17 cellular contexts compared by ENCODE assay signal in the genomic region with DNA sequence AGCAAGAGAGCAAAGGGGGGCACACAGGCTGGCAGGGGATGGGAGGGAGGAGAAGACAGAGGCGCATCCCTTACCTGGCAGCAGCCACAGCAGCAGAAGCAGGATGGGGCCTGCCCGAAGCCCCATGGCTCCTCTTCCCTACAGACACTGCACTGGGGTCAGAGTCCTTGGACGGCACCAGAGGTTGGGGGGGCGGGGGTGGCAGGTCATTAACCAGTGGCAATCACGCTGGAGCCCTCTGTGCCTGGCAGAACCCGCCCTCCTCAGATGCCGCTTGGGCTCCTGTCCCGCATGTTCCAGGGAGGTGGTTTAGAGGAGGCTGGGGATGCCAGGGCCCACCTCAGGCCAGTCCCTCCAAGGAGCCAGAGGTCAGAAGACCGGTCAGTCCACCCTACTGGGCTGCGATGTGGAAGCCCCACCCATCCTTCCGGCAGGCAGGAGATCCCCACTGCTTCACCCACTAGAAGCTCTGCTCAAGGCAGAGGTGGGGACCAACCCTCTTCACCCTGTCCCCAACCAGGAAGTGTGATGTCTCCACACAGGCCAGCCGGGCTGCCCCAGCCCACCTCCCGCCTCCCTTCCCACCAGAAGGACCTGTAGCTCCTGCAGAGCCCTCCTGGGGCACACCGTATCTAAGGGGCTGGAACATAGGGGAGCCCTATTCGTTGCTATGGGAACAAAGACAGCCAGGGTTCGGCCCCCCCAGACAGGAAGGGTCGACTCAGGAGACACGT. TPM values are rescaled to one million over a fixed set of nuclear protein-coding genes. Genes with fewer than 3 reads are reported as not detected.
DNase-seq lines count a peak whose midpoint lies in the region; ATAC-seq, FAIRE-seq and TF ChIP-seq lines count a peak whose summit lies in the region.
"Had no signal": no experiment of that assay in that cellular context is flagged by ENCODE, and none has a peak within 500 bp of the region (broad histone marks: within the 10 kb centered on the region; RNA-seq: fewer than 3 reads in every experiment).

No MANE protein-coding gene starts in this region.

- peak overlapping the region in 3 of 12 donors; percentile 37 to 60 (median 49) for H3K27ac ChIP-seq in heart left ventricle
- no peak overlapping the region for H3K27ac ChIP-seq in right atrium auricular region
- H3K27ac ChIP-seq in naive thymus-derived CD4-positive, alpha-beta T cell (ENCODE audit: low read depth, low read length): peak overlapping the region; percentile 53
- peak overlapping the region in 3 of 4 donors; percentile 10 to 75 (median 56) for H3K27ac ChIP-seq in upper lobe of left lung
- H3K27ac ChIP-seq: brain microvascular endothelial cell, C4-2B, neural progenitor cell had no signal

- CTCF ChIA-PET in naive thymus-derived CD4-positive, alpha-beta T cell (lab: Charles Lee): interaction anchor here (1.1 kb wide), 1 partner anchor 26 kb away, joined by 6 read pairs; no protein-coding TSS in a partner anchor

- DNase-seq in heart left ventricle: no peak
- no peak for DNase-seq in right atrium auricular region (ENCODE audit: low spot score)
- DNase-seq in naive thymus-derived CD4-positive, alpha-beta T cell: no peak
- DNase-seq in upper lobe of left lung: peak in 1 of 2 donors; percentile 53
- no peak for DNase-seq in AG08396 (ENCODE audit: low spot score)
- no peak for DNase-seq in frontal cortex (ENCODE audit: low spot score in 2 of 2)
- DNase-seq in A172 (ENCODE audit: low spot score): no peak
- DNase-seq: brain microvascular endothelial cell, KG1 had no signal

- peak overlapping the region in 8 of 12 donors; percentile 4 to 45 (median 29) for H3K4me3 ChIP-seq in heart left ventricle
- H3K4me3 ChIP-seq in right atrium auricular region: peak overlapping the region in 1 of 2 donors; percentile 36
- peak overlapping the region; percentile 51 for H3K4me3 ChIP-seq in naive thymus-derived CD4-positive, alpha-beta T cell (ENCODE audit: low read length)
- peak overlapping the region in 2 of 4 donors; percentile 10 to 30 for H3K4me3 ChIP-seq in upper lobe of left lung
- H3K4me3 ChIP-seq: neural progenitor cell had no signal

- no peak for TF ChIP-seq POLR2A in heart left ventricle (IDR thresholded peaks at IDR 0.05)
- TF ChIP-seq POLR2A in upper lobe of left lung (IDR thresholded peaks at IDR 0.05): no peak

- intact Hi-C loops in heart left ventricle (cut with DNase I): loop anchor here in 1 of 10 donors (1.0 kb wide), 1 partner anchor 27 kb away; no protein-coding TSS in a partner anchor
- intact Hi-C loops in naive thymus-derived CD4-positive, alpha-beta T cell (cut with micrococcal nuclease): loop anchor here in 1 of 2 donors (1.0 kb wide), 1 partner anchor 27 kb away; no protein-coding TSS in a partner anchor

- ATAC-seq in heart left ventricle (peak in 1 of 4 donors; percentile 40), upper lobe of left lung (ENCODE audit: low FRiP score in 2 of 2) (no peak)
- peak; percentile 45 for ATAC-seq in naive thymus-derived CD4-positive, alpha-beta T cell

- no peak for FAIRE-seq in frontal cortex (lab: Jason Lieb, UNC)
- FAIRE-seq: GM19239, islet of Langerhans had no signal

- peak overlapping the region; percentile 95 for H3K27ac Mint-ChIP-seq in activated naive CD8-positive, alpha-beta T cell
- peak overlapping the region in 7 of 9 donors; percentile 38 to 92 (median 86) for H3K27ac Mint-ChIP-seq in naive thymus-derived CD4-positive, alpha-beta T cell
- H3K27ac Mint-ChIP-seq: neural progenitor cell had no signal

- H3K36me3 ChIP-seq in heart left ventricle (no peaks in the 10 kb centered on the region), right atrium auricular region (no peaks in the 10 kb centered on the region), upper lobe of left lung (no peaks in the 10 kb centered on the region)
- H3K36me3 ChIP-seq in naive thymus-derived CD4-positive, alpha-beta T cell (ENCODE audit: control insufficient read depth in 2 of 3, insufficient read depth in 3 of 3, low read length in 3 of 3): no peaks in the 10 kb centered on the region
- H3K36me3 ChIP-seq: brain microvascular endothelial cell, neural progenitor cell had no signal

- peaks cover 49% of the 10 kb centered on the region for H3K4me1 Mint-ChIP-seq in activated naive CD8-positive, alpha-beta T cell (ENCODE audit: low read depth)
- peaks cover 13 to 48% (median 29%) of the 10 kb centered on the region in 7 donors for H3K4me1 Mint-ChIP-seq in naive thymus-derived CD4-positive, alpha-beta T cell

- H3K9me3 ChIP-seq in heart left ventricle (no peaks in the 10 kb centered on the region), right atrium auricular region (no peaks in the 10 kb centered on the region), upper lobe of left lung (no peaks in the 10 kb centered on the region)
- H3K9me3 ChIP-seq in naive thymus-derived CD4-positive, alpha-beta T cell (ENCODE audit: control insufficient read depth in 2 of 3, low read length in 3 of 3): no peaks in the 10 kb centered on the region

- TF ChIP-seq CTCF in heart left ventricle (IDR thresholded peaks at IDR 0.05) (no peak), right atrium auricular region (IDR thresholded peaks at IDR 0.05) (no peak), upper lobe of left lung (IDR thresholded peaks at IDR 0.05) (no peak)

- H3K27me3 ChIP-seq in heart left ventricle (no peaks in the 10 kb centered on the region), right atrium auricular region (no peaks in the 10 kb centered on the region), upper lobe of left lung (no peaks in the 10 kb centered on the region)
- H3K27me3 ChIP-seq in naive thymus-derived CD4-positive, alpha-beta T cell (ENCODE audit: control insufficient read depth in 2 of 2, insufficient read depth in 2 of 2, low read length in 2 of 2): no peaks in the 10 kb centered on the region
- H3K27me3 ChIP-seq: brain microvascular endothelial cell had no signal

- H3K4me1 ChIP-seq in heart left ventricle (peaks cover 0 to 26% (median 9%) of the 10 kb centered on the region in 12 donors), right atrium auricular region (peaks cover 0 to 14% of the 10 kb centered on the region in 2 donors), upper lobe of left lung (peaks cover 12 to 26% (median 17%) of the 10 kb centered on the region in 4 donors)
- peaks cover 30 to 37% of the 10 kb centered on the region in 2 donors for H3K4me1 ChIP-seq in naive thymus-derived CD4-positive, alpha-beta T cell (ENCODE audit: control insufficient read depth in 2 of 2, insufficient read depth in 2 of 2, low read length in 2 of 2)
- H3K4me1 ChIP-seq: neural progenitor cell had no signal

- H3K27me3 Mint-ChIP-seq in activated naive CD8-positive, alpha-beta T cell: no peaks in the 10 kb centered on the region
- H3K27me3 Mint-ChIP-seq in naive thymus-derived CD4-positive, alpha-beta T cell: peaks cover 0 to 5% (median 0%) of the 10 kb centered on the region in 5 donors

- POLR2A ChIA-PET in naive thymus-derived CD4-positive, alpha-beta T cell (lab: Charles Lee): no interaction called here

- no peak for TF ChIP-seq EP300 in upper lobe of left lung (IDR thresholded peaks at IDR 0.05)

- 77 to 87% (median 82%) methylated on average over 8 to 18 of the region's 18 CpGs for WGBS in heart left ventricle, 4 donors
- 53 to 74% methylated on average over 3 to 17 of the region's 18 CpGs for WGBS in upper lobe of left lung, 2 donors

- peak overlapping the region; percentile 84 for H3K4me3 Mint-ChIP-seq in activated naive CD8-positive, alpha-beta T cell
- H3K4me3 Mint-ChIP-seq in naive thymus-derived CD4-positive, alpha-beta T cell: peak overlapping the region in 8 of 10 donors; percentile 46 to 75 (median 54)
- H3K4me3 Mint-ChIP-seq: neural progenitor cell had no signal

- H3K9me3 Mint-ChIP-seq in activated naive CD8-positive, alpha-beta T cell (ENCODE audit: low read depth): no peaks in the 10 kb centered on the region
- H3K9me3 Mint-ChIP-seq in naive thymus-derived CD4-positive, alpha-beta T cell: no peaks in the 10 kb centered on the region
- H3K9me3 Mint-ChIP-seq: neural progenitor cell had no signal

- no peaks in the 10 kb centered on the region for H3K36me3 Mint-ChIP-seq in activated naive CD8-positive, alpha-beta T cell
- H3K36me3 Mint-ChIP-seq in naive thymus-derived CD4-positive, alpha-beta T cell: no peaks in the 10 kb centered on the region
- H3K36me3 Mint-ChIP-seq: neural progenitor cell had no signal

RNA-seq across cellular contexts. Expression of gene ZG16B, which starts 11.7 kb away (rescaled TPM):
- total RNA-seq in heart left ventricle (1 to 10 TPM in 1 of 9 donors, under 1 TPM in 1, not detected in 7; 0.50 to 3.0 TPM), right atrium auricular region (under 1 TPM in 1 of 2 donors, not detected in 1; 0.79 TPM), upper lobe of left lung (1 to 10 TPM in 2 of 6 donors, under 1 TPM in 1, not detected in 3; 0.69 to 2.0 (median 1.2) TPM), frontal cortex (not detected)
- polyA plus RNA-seq in heart left ventricle: not detected
- 10 to 100 TPM in 1 of 5 experiments, 1 to 10 TPM in 1, not detected in 3; 2.3 to 17.2 TPM for total RNA-seq in naive thymus-derived CD4-positive, alpha-beta T cell
- polyA plus RNA-seq in naive thymus-derived CD4-positive, alpha-beta T cell: not detected
- total RNA-seq in A172 (2014; rRNA removed; shearing (Covaris generic)): 1.3 and 1.8 TPM in 2 replicates

RNA-seq across cellular contexts. Expression of gene PRSS22, which starts 16.2 kb away (rescaled TPM):
- not detected for total RNA-seq in heart left ventricle
- polyA plus RNA-seq in heart left ventricle: not detected
- not detected for total RNA-seq in right atrium auricular region
- total RNA-seq in naive thymus-derived CD4-positive, alpha-beta T cell: under 1 TPM in 2 of 5 experiments, not detected in 3; 0.59 to 0.72 TPM
- polyA plus RNA-seq in naive thymus-derived CD4-positive, alpha-beta T cell: not detected
- 10 to 100 TPM in 5 of 6 donors, 1 to 10 TPM in 1; 9.3 to 24.8 (median 16.6) TPM for total RNA-seq in upper lobe of left lung
- not detected for total RNA-seq in frontal cortex
- total RNA-seq in A172 (2014; rRNA removed; shearing (Covaris generic)): not detected in 2 replicates
- total RNA-seq: T-helper 1 cell treated with Interleukin-12 subunit alpha and Interleukin-12 subunit beta and Interleukin-4 antibody, amounts not matched to agents 30 ng/mL and 1 ng/mL, for 36 hours had no signal

RNA-seq across cellular contexts. Expression of gene PRSS21, which starts 24.7 kb away (rescaled TPM):
- not detected for total RNA-seq in heart left ventricle
- polyA plus RNA-seq in heart left ventricle: not detected
- not detected for total RNA-seq in right atrium auricular region
- 1 to 10 TPM in 4 of 5 experiments, not detected in 1; 1.1 to 7.9 (median 1.4) TPM for total RNA-seq in naive thymus-derived CD4-positive, alpha-beta T cell
- polyA plus RNA-seq in naive thymus-derived CD4-positive, alpha-beta T cell: 10 to 100 TPM in 1 of 2 donors, 1 to 10 TPM in 1; 1.9 to 11.2 TPM
- 10 to 100 TPM in 3 of 6 donors, 1 to 10 TPM in 2, not detected in 1; 1.2 to 16.2 (median 14.5) TPM for total RNA-seq in upper lobe of left lung
- total RNA-seq in frontal cortex: not detected
- not detected in 2 replicates for total RNA-seq in A172 (2014; rRNA removed; shearing (Covaris generic))

RNA-seq across cellular contexts. Expression of gene FLYWCH2, which starts 41.2 kb away (rescaled TPM):
- total RNA-seq in heart left ventricle (10 to 100 TPM; 20.1 to 64.1 (median 22.6) TPM), right atrium auricular region (10 to 100 TPM; 48.2 to 57.9 TPM), upper lobe of left lung (10 to 100 TPM; 31.2 to 70.1 (median 39.7) TPM), frontal cortex (46.5 TPM)
- polyA plus RNA-seq in heart left ventricle: 10 to 100 TPM; 35.3 to 53.4 TPM
- total RNA-seq in naive thymus-derived CD4-positive, alpha-beta T cell: 10 to 100 TPM; 13.6 to 30.4 (median 24.0) TPM
- 10 to 100 TPM; 24.8 to 26.8 TPM for polyA plus RNA-seq in naive thymus-derived CD4-positive, alpha-beta T cell
- 66.3 and 88.4 TPM in 2 replicates for total RNA-seq in A172 (2014; rRNA removed; shearing (Covaris generic))

RNA-seq across cellular contexts. Expression of gene PRSS41, which starts 43.5 kb away (rescaled TPM):
- total RNA-seq in heart left ventricle (not detected), right atrium auricular region (not detected), upper lobe of left lung (under 1 TPM in 2 of 6 donors, not detected in 4; 0.57 to 0.78 TPM), frontal cortex (not detected)
- not detected for polyA plus RNA-seq in heart left ventricle
- total RNA-seq in naive thymus-derived CD4-positive, alpha-beta T cell: not detected
- polyA plus RNA-seq in naive thymus-derived CD4-positive, alpha-beta T cell: not detected
- total RNA-seq in A172 (2014; rRNA removed; shearing (Covaris generic)): not detected in 2 replicates
- total RNA-seq: T-helper 1 cell treated with Interleukin-12 subunit alpha and Interleukin-12 subunit beta and Interleukin-4 antibody, amounts not matched to agents 30 ng/mL and 1 ng/mL, for 36 hours had no signal
- polyA plus RNA-seq: esophagus, thymus had no signal

Comparison
In these comparisons a context has a peak if more than half of its experiments do, and no peak if none do; other contexts are left out.
1. H3K27ac ChIP-seq: peak in naive thymus-derived CD4-positive, alpha-beta T cell (single experiment) and upper lobe of left lung (3 of 4); none in right atrium auricular region (0 of 2).
2. RNA of gene PRSS22, which starts 16.2 kb away (total RNA-seq): 9.3 to 24.8 TPM in upper lobe of left lung; 0.59 to 0.72 TPM in naive thymus-derived CD4-positive, alpha-beta T cell, not detected in heart left ventricle, not detected in right atrium auricular region, not detected in frontal cortex (single experiment) and not detected in A172; every median in the first group is over 4 times any median in the second.